In the genomic region with DNA sequence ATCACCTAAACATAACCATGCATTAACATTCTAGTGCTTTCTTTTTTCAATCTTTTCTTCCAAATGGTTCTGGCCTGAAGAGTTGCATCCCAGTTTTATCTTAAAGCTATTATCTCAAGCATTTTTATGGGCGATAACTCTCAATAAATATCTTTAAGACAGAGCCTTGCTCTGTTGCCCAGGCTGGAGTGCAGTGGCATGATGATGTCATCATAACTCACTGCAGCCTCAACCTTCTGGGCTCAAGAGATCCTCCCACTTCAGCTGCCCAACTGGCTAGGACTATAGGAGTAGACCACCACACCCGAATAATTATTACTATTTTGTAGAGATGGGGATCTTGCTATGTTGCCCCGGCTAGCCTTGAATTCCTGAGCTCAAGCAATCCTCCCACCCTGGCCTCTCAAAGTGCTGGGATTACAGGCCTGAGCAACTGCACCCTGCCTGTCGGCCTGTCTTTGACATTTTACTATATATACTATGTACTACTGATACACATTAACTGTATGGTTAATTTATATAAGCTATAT, we compare ENCODE assay signal across 23 cellular contexts. TPM values are rescaled to one million over a fixed set of nuclear protein-coding genes. Genes with fewer than 3 reads are reported as not detected.
DNase-seq lines count a peak whose midpoint lies in the region; ATAC-seq and TF ChIP-seq lines count a peak whose summit lies in the region.
"Had no signal": no experiment of that assay in that cellular context is flagged by ENCODE, and none has a peak within 500 bp of the region (broad histone marks: within the 10 kb centered on the region; RNA-seq: fewer than 3 reads in every experiment).

No MANE protein-coding gene starts in this region.

- H3K4me1 Mint-ChIP-seq in stimulated activated naive CD8-positive, alpha-beta T cell treated with anti-CD3 and anti-CD28 coated beads, Interleukin-15, Interleukin-2, amounts not matched to agents 100 ng/mL and 50 ng/mL, for 24 hours (ENCODE audit: low read depth), result peaks cover 42% of the 10 kb centered on the region
- H3K4me1 Mint-ChIP-seq in IgD-negative memory B cell (peaks cover 12 to 18% (median 16%) of the 10 kb centered on the region in 3 donors), progenitor cell of endocrine pancreas (ENCODE audit: low read depth) (no peaks in the 10 kb centered on the region)
- H3K4me1 Mint-ChIP-seq: mesothelial cell of epicardium had no signal

- no peak for DNase-seq in stimulated activated naive CD8-positive, alpha-beta T cell treated with anti-CD3 and anti-CD28 coated beads, Interleukin-15, Interleukin-2, amounts not matched to agents 100 U/mL and 50 U/mL, for 24 hours
- DNase-seq in amniotic epithelial cell (ENCODE audit: low read depth) (peak; percentile 61), progenitor cell of endocrine pancreas (ENCODE audit: low spot score, unreplicated experiment) (no peak), left ventricle myocardium superior (no peak), NCI-H526 (lab: John Stamatoyannopoulos, UW) (no peak), KG1 (lab: John Stamatoyannopoulos, UW) (no peak)
- DNase-seq: activated B cell treated with CpG ODN at 0.5 μM for 24 hours; activated effector memory CD4-positive, alpha-beta T cell treated with Interleukin-2 at 50 U/mL for 16 hours; AML-193; brain microvascular endothelial cell; H7; heart left ventricle; NCI-H1436; NCI-H2171; NCI-H748 treated with DMSO at 0.1 percent for 48 hours; SIG-M5; stimulated activated CD4-positive, alpha-beta T cell treated with anti-CD3 and anti-CD28 coated beads, Interleukin-2, amount 100 ng/mL, for 24 hours; stimulated activated naive CD4-positive, alpha-beta T cell treated with Interleukin-2 at 50 U/mL for 16 hours; tibial artery had no signal

- peaks cover 84% of the 10 kb centered on the region for H3K36me3 Mint-ChIP-seq in stimulated activated naive CD8-positive, alpha-beta T cell treated with anti-CD3 and anti-CD28 coated beads, Interleukin-15, Interleukin-2, amounts not matched to agents 100 ng/mL and 50 ng/mL, for 24 hours (ENCODE audit: low read depth)
- peaks cover 6% of the 10 kb centered on the region for H3K36me3 Mint-ChIP-seq in IgD-negative memory B cell
- H3K36me3 Mint-ChIP-seq in progenitor cell of endocrine pancreas (ENCODE audit: insufficient read depth), result peaks cover 23% of the 10 kb centered on the region

- H3K27ac Mint-ChIP-seq in stimulated activated naive CD8-positive, alpha-beta T cell treated with anti-CD3 and anti-CD28 coated beads, Interleukin-15, Interleukin-2, amounts not matched to agents 100 ng/mL and 50 ng/mL, for 24 hours, result peak overlapping the region; percentile 33
- H3K27ac Mint-ChIP-seq in IgD-negative memory B cell (peak overlapping the region in 2 of 3 donors; percentile 73 to 89), progenitor cell of endocrine pancreas (no peak overlapping the region)
- H3K27ac Mint-ChIP-seq: activated B cell treated with CpG ODN at 0.5 μM for 24 hours had no signal

- ATAC-seq in stimulated activated naive CD8-positive, alpha-beta T cell treated with anti-CD3 and anti-CD28 coated beads, Interleukin-15, Interleukin-2, amounts not matched to agents 100 U/mL and 50 U/mL, for 24 hours, result no peak
- ATAC-seq in left ventricle myocardium superior, result no peak
- ATAC-seq: heart left ventricle, left lobe of liver had no signal

- H3K4me3 Mint-ChIP-seq in stimulated activated naive CD8-positive, alpha-beta T cell treated with anti-CD3 and anti-CD28 coated beads, Interleukin-15, Interleukin-2, amounts not matched to agents 100 ng/mL and 50 ng/mL, for 24 hours, result no peak overlapping the region
- no peak overlapping the region for H3K4me3 Mint-ChIP-seq in IgD-negative memory B cell
- no peak overlapping the region for H3K4me3 Mint-ChIP-seq in progenitor cell of endocrine pancreas (ENCODE audit: low read depth)
- H3K4me3 Mint-ChIP-seq: activated B cell treated with CpG ODN at 0.5 μM for 24 hours, mesothelial cell of epicardium had no signal

- no peak for TF ChIP-seq CTCF in progenitor cell of endocrine pancreas (IDR thresholded peaks at IDR 0.05; ENCODE audit: unreplicated experiment)

- intact Hi-C loops in left ventricle myocardium superior (cut with micrococcal nuclease), result no loop called here

- no peaks in the 10 kb centered on the region for H3K27me3 Mint-ChIP-seq in stimulated activated naive CD8-positive, alpha-beta T cell treated with anti-CD3 and anti-CD28 coated beads, Interleukin-15, Interleukin-2, amounts not matched to agents 100 ng/mL and 50 ng/mL, for 24 hours
- no peaks in the 10 kb centered on the region for H3K27me3 Mint-ChIP-seq in IgD-negative memory B cell
- H3K27me3 Mint-ChIP-seq in progenitor cell of endocrine pancreas, result no peaks in the 10 kb centered on the region
- H3K27me3 Mint-ChIP-seq: activated B cell treated with CpG ODN at 0.5 μM for 24 hours had no signal

- no peaks in the 10 kb centered on the region for H3K9me3 Mint-ChIP-seq in stimulated activated naive CD8-positive, alpha-beta T cell treated with anti-CD3 and anti-CD28 coated beads, Interleukin-15, Interleukin-2, amounts not matched to agents 100 ng/mL and 50 ng/mL, for 24 hours
- H3K9me3 Mint-ChIP-seq in IgD-negative memory B cell (no peaks in the 10 kb centered on the region), progenitor cell of endocrine pancreas (ENCODE audit: low read depth) (no peaks in the 10 kb centered on the region)
- H3K9me3 Mint-ChIP-seq: activated B cell treated with CpG ODN at 0.5 μM for 24 hours, mesothelial cell of epicardium had no signal

RNA-seq across cellular contexts. Expression of gene CYTH1, which starts 26.1 kb away (rescaled TPM):
- polyA plus RNA-seq in IgD-negative memory B cell, result 210 TPM
- total RNA-seq in progenitor cell of endocrine pancreas (30.1 and 33.3 TPM in 2 replicates), left ventricle myocardium superior (38.0 TPM)

RNA-seq across cellular contexts. Expression of gene USP36, which starts 32.4 kb away (rescaled TPM):
- 28.8 TPM for polyA plus RNA-seq in IgD-negative memory B cell
- total RNA-seq in progenitor cell of endocrine pancreas (54.1 and 54.9 TPM in 2 replicates), left ventricle myocardium superior (24.7 TPM)
